17 cellular contexts compared by ENCODE assay signal in the genomic region with DNA sequence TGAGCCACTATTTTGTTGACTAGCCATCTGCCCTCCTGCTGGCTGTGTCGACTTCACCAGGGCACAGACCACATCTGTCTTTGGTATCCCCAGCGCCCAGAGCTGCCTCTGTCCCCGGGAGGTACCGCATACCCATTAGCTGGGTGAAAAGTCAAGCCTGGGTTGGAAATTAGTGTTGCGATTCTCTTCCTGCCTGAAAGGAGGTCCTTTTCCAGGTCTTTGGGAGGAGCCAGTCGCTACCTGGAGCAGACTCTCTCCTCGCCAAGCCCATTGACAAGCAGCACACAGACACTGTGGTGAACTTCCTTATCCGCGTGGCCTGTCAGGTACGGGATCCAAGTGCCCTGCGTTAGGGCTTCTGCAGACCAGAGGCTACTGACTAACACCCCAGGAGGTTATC.
DNase-seq lines count a peak whose midpoint lies in the region; TF ChIP-seq lines count a peak whose summit lies in the region.
"Had no signal": no experiment of that assay in that cellular context is flagged by ENCODE, and none has a peak within 500 bp of the region (broad histone marks: within the 10 kb centered on the region; RNA-seq: fewer than 3 reads in every experiment).

No MANE protein-coding gene starts in this region.

- H3K4me1 ChIP-seq in osteoblast (ENCODE audit: insufficient read depth, low read length) (no peaks in the 10 kb centered on the region), SJCRH30 (no peaks in the 10 kb centered on the region)
- H3K4me1 ChIP-seq: BLaER1 had no signal

- H3K4me1 Mint-ChIP-seq in endothelial cell (ENCODE audit: unreplicated experiment), result no peaks in the 10 kb centered on the region
- H3K4me1 Mint-ChIP-seq: CD14-positive monocyte had no signal

- H3K4me2 ChIP-seq in osteoblast (ENCODE audit: insufficient read depth, low read length), result no peak overlapping the region
- H3K4me2 ChIP-seq: BLaER1 had no signal

- H3K27ac ChIP-seq in caudate nucleus (ENCODE audit: low read depth, low read length) (peak overlapping the region; percentile 29), osteoblast (ENCODE audit: low read depth, low read length) (no peak overlapping the region), SJCRH30 (no peak overlapping the region)
- H3K27ac ChIP-seq: BLaER1, GM23248, HL-60 had no signal

- H3K27me3 ChIP-seq in osteoblast (ENCODE audit: insufficient read depth, low read length), result no peaks in the 10 kb centered on the region
- H3K27me3 ChIP-seq in SJCRH30, result no peaks in the 10 kb centered on the region
- H3K27me3 ChIP-seq: BLaER1 had no signal

- H4K20me1 ChIP-seq in osteoblast (ENCODE audit: insufficient read depth, low read length), result peaks cover 5% of the 10 kb centered on the region

- no peaks in the 10 kb centered on the region for H3K9me3 ChIP-seq in osteoblast (ENCODE audit: low read depth, low read length)
- no peaks in the 10 kb centered on the region for H3K9me3 ChIP-seq in SJCRH30 (replicated peaks)
- H3K9me3 ChIP-seq: BLaER1 had no signal

- peak; percentile 24 for DNase-seq in GM13976 (ENCODE audit: low spot score)
- no peak for DNase-seq in caudate nucleus (lab: John Stamatoyannopoulos, UW)
- DNase-seq in endothelial cell (ENCODE audit: low spot score), result no peak
- DNase-seq in osteoblast (ENCODE audit: insufficient read length, low spot score, missing footprints), result peak; percentile 38
- no peak for DNase-seq in stimulated activated CD4-positive, alpha-beta T cell treated with anti-CD3 and anti-CD28 coated beads, Interleukin-1b, Interleukin-23, amount 100 ng/mL, for 48 hours
- no peak for DNase-seq in NCI-H2227 (lab: John Stamatoyannopoulos, UW; ENCODE audit: unreplicated experiment)
- no peak for DNase-seq in SJCRH30
- DNase-seq in NCI-H2081 (lab: John Stamatoyannopoulos, UW), result no peak
- DNase-seq: 8988T; CD4-positive, alpha-beta memory T cell; DMS79 treated with DMSO at 0.1 percent for 48 hours; GF-D8; GM23248; HCEC 1CT had no signal

- H3K36me3 Mint-ChIP-seq in endothelial cell (ENCODE audit: low read depth, unreplicated experiment), result peaks cover 68% of the 10 kb centered on the region

- H3K9me3 Mint-ChIP-seq in endothelial cell (ENCODE audit: unreplicated experiment), result no peaks in the 10 kb centered on the region
- H3K9me3 Mint-ChIP-seq: CD4-positive, alpha-beta memory T cell had no signal

- no peak overlapping the region for H3K27ac Mint-ChIP-seq in endothelial cell (ENCODE audit: unreplicated experiment)

- H3K4me3 ChIP-seq in osteoblast (ENCODE audit: insufficient read depth, low read length) (no peak overlapping the region), SJCRH30 (no peak overlapping the region)
- H3K4me3 ChIP-seq: BLaER1, GM23248 had no signal

- H3K79me2 ChIP-seq in osteoblast (ENCODE audit: insufficient read depth, low read length), result no peaks in the 10 kb centered on the region

- peak overlapping the region; percentile 14 for H3K4me3 Mint-ChIP-seq in endothelial cell (ENCODE audit: unreplicated experiment)
- H3K4me3 Mint-ChIP-seq: CD14-positive monocyte; CD4-positive, alpha-beta memory T cell had no signal

- H2AFZ ChIP-seq in osteoblast (ENCODE audit: low read length), result no peak overlapping the region
- H2AFZ ChIP-seq: GM23248 had no signal

- no peaks in the 10 kb centered on the region for H3K27me3 Mint-ChIP-seq in endothelial cell (ENCODE audit: unreplicated experiment)
- H3K27me3 Mint-ChIP-seq: CD4-positive, alpha-beta memory T cell had no signal

- in situ Hi-C loops in GM13976 (cut with MboI; ENCODE audit: low sequenced_read_pairs, unreplicated experiment), result no loop called here

- peaks cover 89% of the 10 kb centered on the region for H3K36me3 ChIP-seq in osteoblast (ENCODE audit: insufficient read depth, low read length)
- H3K36me3 ChIP-seq in SJCRH30, result peaks cover 79% of the 10 kb centered on the region

- TF ChIP-seq CTCF in GM13976 (IDR thresholded peaks at IDR 0.05; ENCODE audit: borderline replicate concordance, control extremely low read depth, extremely low read depth, insufficient read depth, missing control alignments) (no peak), endothelial cell (IDR thresholded peaks at IDR 0.05; ENCODE audit: unreplicated experiment) (no peak), osteoblast (IDR thresholded peaks at IDR 0.05; ENCODE audit: extremely low read depth, low read depth, low read length) (no peak)

Comparison
In these comparisons a context has a peak if more than half of its experiments do, and no peak if none do; other contexts are left out.
1. DNase-seq: peak in GM13976 (single experiment) and osteoblast (single experiment); none in caudate nucleus (0 of 61), endothelial cell (single experiment), stimulated activated CD4-positive, alpha-beta T cell treated with anti-CD3 and anti-CD28 coated beads, Interleukin-1b, Interleukin-23, amount 100 ng/mL, for 48 hours (single experiment), NCI-H2227 (single experiment), SJCRH30 (0 of 2) and NCI-H2081 (0 of 2).